ENCODE assay signal across 8 cellular contexts in the genomic region with DNA sequence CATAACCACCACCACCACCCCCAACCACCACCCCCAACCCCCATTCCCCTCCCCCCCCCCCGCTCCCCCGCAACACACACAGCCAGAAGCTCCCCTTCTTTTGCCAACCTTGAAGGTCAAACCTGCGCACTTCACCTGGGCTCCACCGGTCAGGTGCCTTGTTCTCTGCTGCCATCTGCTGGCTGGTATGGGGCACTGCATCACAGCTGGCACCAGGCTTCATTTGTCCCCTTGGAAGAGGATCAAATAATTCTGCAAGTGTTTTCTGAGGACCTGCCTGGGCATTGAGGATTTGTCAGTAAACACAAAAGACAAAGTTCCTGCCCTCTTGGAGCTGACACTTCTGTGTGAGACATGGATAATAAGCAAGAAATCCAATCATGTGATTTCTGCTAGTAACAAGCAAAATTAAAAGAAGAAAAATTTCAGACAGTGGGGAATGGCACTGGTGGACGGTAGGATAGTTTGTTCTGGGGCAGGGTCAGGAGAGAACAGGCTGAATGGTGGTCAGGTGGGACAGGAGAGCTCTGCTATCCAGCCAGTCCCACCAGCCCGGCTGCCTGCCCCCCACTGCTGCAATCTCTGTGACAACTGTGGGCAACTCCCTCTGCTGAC. TPM values are rescaled to one million over a fixed set of nuclear protein-coding genes. Genes with fewer than 3 reads are reported as not detected.
A peak's percentile ranks its signal among the peaks of the same experiment; 100 is the strongest.
DNase-seq lines count a peak whose midpoint lies in the region; ATAC-seq and TF ChIP-seq lines count a peak whose summit lies in the region.

No MANE protein-coding gene starts in this region.

- H3K4me3 ChIP-seq in BE2C (ENCODE audit: low read depth, low read length), result no peak overlapping the region
- H3K4me3 ChIP-seq in fibroblast of mammary gland (ENCODE audit: control insufficient read depth, low read depth, low read length), result no peak overlapping the region
- H3K4me3 ChIP-seq in neural progenitor cell, result no peak overlapping the region

- no peak overlapping the region for H3K27ac Mint-ChIP-seq in neural progenitor cell

- H3K36me3 Mint-ChIP-seq in neural progenitor cell, result no peaks in the 10 kb centered on the region

- DNase-seq in BE2C (peak; percentile 60), HEK293T (ENCODE audit: extremely low spot score) (peak; percentile 65), NOMO-1 treated with dmso at 0.1 percent for 144 hours (lab: John Stamatoyannopoulos, UW; ENCODE audit: unreplicated experiment) (peak; percentile 20), fibroblast of mammary gland (ENCODE audit: low read depth) (peak; percentile 29), neural progenitor cell (ENCODE audit: low spot score) (peak; percentile 68), superior temporal gyrus (ENCODE audit: extremely low spot score) (peak; percentile 79)
- peak; percentile 71 for DNase-seq in activated T-cell treated with anti-CD3 and anti-CD28 coated beads, Interleukin-2, amount 50 U/mL, for 1 hour

- H3K27me3 Mint-ChIP-seq in neural progenitor cell (ENCODE audit: insufficient read depth, low read depth), result peaks cover 7% of the 10 kb centered on the region

- no peak overlapping the region for H3K9ac ChIP-seq in neural progenitor cell

- H3K9me3 ChIP-seq in BE2C (no peaks in the 10 kb centered on the region), neural progenitor cell (ENCODE audit: low read depth) (no peaks in the 10 kb centered on the region)

- H3K4me1 Mint-ChIP-seq in neural progenitor cell, result peaks cover 8% of the 10 kb centered on the region

- no peaks in the 10 kb centered on the region for H3F3A ChIP-seq in neural progenitor cell (ENCODE audit: low read depth)

- no peaks in the 10 kb centered on the region for H3K79me2 ChIP-seq in neural progenitor cell (ENCODE audit: low read depth)

- no peak for ATAC-seq in HG02938 (IDR thresholded peaks at IDR 0.05; ENCODE audit: unreplicated experiment)

- no peaks in the 10 kb centered on the region for H4K20me1 ChIP-seq in neural progenitor cell (ENCODE audit: low read depth)

- no peaks in the 10 kb centered on the region for H3K36me3 ChIP-seq in BE2C
- no peaks in the 10 kb centered on the region for H3K36me3 ChIP-seq in neural progenitor cell

- no peak overlapping the region for H3K27ac ChIP-seq in neural progenitor cell

- POLR2A ChIA-PET in HEK293T (lab: Yijun Ruan, JAX), result interaction anchor here (0.9 kb wide), 1 partner anchor 58 kb away, joined by 3 read pairs; no protein-coding TSS in a partner anchor

- no peak overlapping the region for H3K4me3 Mint-ChIP-seq in neural progenitor cell

- H3K27me3 ChIP-seq in BE2C (no peaks in the 10 kb centered on the region), neural progenitor cell (peaks cover 46% of the 10 kb centered on the region)

- H2AFZ ChIP-seq in neural progenitor cell (replicated peaks), result no peak overlapping the region

- no peaks in the 10 kb centered on the region for H3K9me3 Mint-ChIP-seq in neural progenitor cell

- no peak overlapping the region for H3K4me2 ChIP-seq in neural progenitor cell

- CTCF ChIA-PET in HEK293T (lab: Yijun Ruan, JAX), result interaction anchor here (0.6 to 2.7 kb wide), 12 partner anchors 9 to 224 kb away, joined by 3 to 31 read pairs (median 4); no protein-coding TSS in a partner anchor

- TF ChIP-seq CTCF in BE2C (IDR thresholded peaks at IDR 0.05; ENCODE audit: low read depth, low read length) (peak; percentile 97), fibroblast of mammary gland (conservative IDR thresholded peaks at IDR 0.05; ENCODE audit: control insufficient read depth, insufficient read depth, low read depth, low read length) (peak; percentile 92), neural progenitor cell (IDR thresholded peaks at IDR 0.05) (peak; percentile 95)

- H3K4me1 ChIP-seq in BE2C (peaks cover 10% of the 10 kb centered on the region), neural progenitor cell (no peaks in the 10 kb centered on the region)

TF ChIP-seq in HEK293T, 16 proteins besides CTCF, POLR2A, EP300 and RAD21:
- no peak for TF ChIP-seq FOXA1 (IDR thresholded peaks at IDR 0.05)
- no peak for TF ChIP-seq TARDBP (IDR thresholded peaks at IDR 0.05)
- TF ChIP-seq BHLHE40 (IDR thresholded peaks at IDR 0.05; ENCODE audit: borderline replicate concordance), result no peak
- no peak for TF ChIP-seq L3MBTL2 (conservative IDR thresholded peaks at IDR 0.05)
- no peak for TF ChIP-seq ARNT (IDR thresholded peaks at IDR 0.05)
- no peak for TF ChIP-seq NFRKB (IDR thresholded peaks at IDR 0.05)
- TF ChIP-seq FOXM1 (IDR thresholded peaks at IDR 0.05; ENCODE audit: borderline replicate concordance), result no peak
- no peak for TF ChIP-seq CTBP1 (IDR thresholded peaks at IDR 0.05; ENCODE audit: borderline replicate concordance)
- no peak for TF ChIP-seq ZNF384 (IDR thresholded peaks at IDR 0.05)
- no peak for TF ChIP-seq SP1 (IDR thresholded peaks at IDR 0.05)
- TF ChIP-seq ELF4 (IDR thresholded peaks at IDR 0.05), result no peak
- TF ChIP-seq SUZ12 (IDR thresholded peaks at IDR 0.05), result no peak
- TF ChIP-seq LEF1 (IDR thresholded peaks at IDR 0.05; ENCODE audit: borderline replicate concordance), result no peak
- TF ChIP-seq, protein P1, sequence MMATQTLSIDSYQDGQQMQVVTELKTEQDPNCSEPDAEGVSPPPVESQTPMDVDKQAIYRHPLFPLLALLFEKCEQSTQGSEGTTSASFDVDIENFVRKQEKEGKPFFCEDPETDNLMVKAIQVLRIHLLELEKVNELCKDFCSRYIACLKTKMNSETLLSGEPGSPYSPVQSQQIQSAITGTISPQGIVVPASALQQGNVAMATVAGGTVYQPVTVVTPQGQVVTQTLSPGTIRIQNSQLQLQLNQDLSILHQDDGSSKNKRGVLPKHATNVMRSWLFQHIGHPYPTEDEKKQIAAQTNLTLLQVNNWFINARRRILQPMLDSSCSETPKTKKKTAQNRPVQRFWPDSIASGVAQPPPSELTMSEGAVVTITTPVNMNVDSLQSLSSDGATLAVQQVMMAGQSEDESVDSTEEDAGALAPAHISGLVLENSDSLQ (IDR thresholded peaks at IDR 0.05), result no peak
- no peak for TF ChIP-seq FOXK2 (IDR thresholded peaks at IDR 0.05)
- no peak for TF ChIP-seq HDGF (IDR thresholded peaks at IDR 0.05; ENCODE audit: borderline replicate concordance)
TF ChIP-seq in HEK293T: peak in this region for 0.

RNA-seq across cellular contexts. Expression of gene LMX1B, which starts 55.6 kb away (rescaled TPM):
- not detected for polyA plus RNA-seq in BE2C (2012; ENCODE audit: insufficient read depth, insufficient read length, low read depth)
- total RNA-seq in neural progenitor cell (ENCODE audit: low replicate concordance), result 0.19 and 0.50 TPM in 2 replicates

Comparison
In these comparisons a context has a peak if more than half of its experiments do, and no peak if none do; other contexts are left out.
1. DNase-seq: peak in every context shown above with its lines; median percentile 79 in superior temporal gyrus; 71 in activated T-cell treated with anti-CD3 and anti-CD28 coated beads, Interleukin-2, amount 50 U/mL, for 1 hour; 68 in neural progenitor cell; 65 in HEK293T; 60 in BE2C; 29 in fibroblast of mammary gland; 20 in NOMO-1 treated with dmso at 0.1 percent for 144 hours.